In genomic region chr15:23642413-23643044, GRCh38 we compare ENCODE assay signal across 8 cellular contexts. TPM values are rescaled to one million over a fixed set of nuclear protein-coding genes. Genes with fewer than 3 reads are reported as not detected.
A peak's percentile ranks its signal among the peaks of the same experiment; 100 is the strongest.
DNase-seq lines count a peak whose midpoint lies in the region; ATAC-seq and TF ChIP-seq lines count a peak whose summit lies in the region.

No MANE protein-coding gene starts in this region.

- no peaks in the 10 kb centered on the region for H3K9me3 Mint-ChIP-seq in stimulated activated naive CD8-positive, alpha-beta T cell treated with anti-CD3 and anti-CD28 coated beads, Interleukin-15, amount 100 ng/mL, for 72 hours

- H3K4me1 ChIP-seq in liver (ENCODE audit: control insufficient read depth in 4 of 4, insufficient read depth in 4 of 4, low read length in 3 of 4): no peaks in the 10 kb centered on the region

- DNase-seq in AG09309 (ENCODE audit: low read depth): peak; percentile 7
- DNase-seq in GM13977 (ENCODE audit: low spot score): no peak
- peak; percentile 14 for DNase-seq in NCI-H1092 (lab: John Stamatoyannopoulos, UW)
- no peak for DNase-seq in T-helper 17 cell
- DNase-seq in dermis microvascular lymphatic vessel endothelial cell (ENCODE audit: low read depth in 2 of 2): peak; percentile 2 to 46
- DNase-seq in stimulated activated naive CD8-positive, alpha-beta T cell treated with anti-CD3 and anti-CD28 coated beads, Interleukin-15, amount 100 ng/mL, for 72 hours: peak; percentile 16 to 26

- no peak overlapping the region for H3K9ac ChIP-seq in liver (ENCODE audit: low read depth in 1 of 2, low read length in 2 of 2)

- no peaks in the 10 kb centered on the region for H3K36me3 ChIP-seq in liver (ENCODE audit: control insufficient read depth in 4 of 4, insufficient read depth in 3 of 4, low read depth in 1 of 4, low read length in 3 of 4)

- H3K9me3 ChIP-seq in T-helper 17 cell (ENCODE audit: control insufficient read depth, low read length, poor library complexity, severe bottlenecking): no peaks in the 10 kb centered on the region
- H3K9me3 ChIP-seq in liver (ENCODE audit: control insufficient read depth in 4 of 4, low read length in 3 of 4): no peaks in the 10 kb centered on the region

- H3K4me3 ChIP-seq in AG09309 (ENCODE audit: control insufficient read depth, low read depth, low read length): no peak overlapping the region
- H3K4me3 ChIP-seq in liver (ENCODE audit: low read depth in 1 of 3, low read length in 3 of 3): no peak overlapping the region

- peaks cover 0 to 5% (median 0%) of the 10 kb centered on the region in 4 donors for H3K27me3 ChIP-seq in liver (ENCODE audit: control insufficient read depth in 4 of 4, insufficient read depth in 4 of 4, low read length in 3 of 4)

- H3K27ac Mint-ChIP-seq in T-helper 17 cell: no peak overlapping the region
- no peak overlapping the region for H3K27ac Mint-ChIP-seq in stimulated activated naive CD8-positive, alpha-beta T cell treated with anti-CD3 and anti-CD28 coated beads, Interleukin-15, amount 100 ng/mL, for 72 hours

- in situ Hi-C loops in GM13977 (cut with MboI; ENCODE audit: low pct_unique_long_range_greater_than_20kb, low sequenced_read_pairs, unreplicated experiment): no loop called here

- no peak overlapping the region for H3K4me3 Mint-ChIP-seq in T-helper 17 cell
- no peak overlapping the region for H3K4me3 Mint-ChIP-seq in stimulated activated naive CD8-positive, alpha-beta T cell treated with anti-CD3 and anti-CD28 coated beads, Interleukin-15, amount 100 ng/mL, for 72 hours

- peak; percentile 87 to 92 for TF ChIP-seq RAD21 in liver (IDR thresholded peaks at IDR 0.05)

- peaks cover 6% of the 10 kb centered on the region for H3K4me1 Mint-ChIP-seq in T-helper 17 cell
- H3K4me1 Mint-ChIP-seq in stimulated activated naive CD8-positive, alpha-beta T cell treated with anti-CD3 and anti-CD28 coated beads, Interleukin-15, amount 100 ng/mL, for 72 hours: no peaks in the 10 kb centered on the region

- no peaks in the 10 kb centered on the region for H3K36me3 Mint-ChIP-seq in T-helper 17 cell (ENCODE audit: low read depth)

- H3K27ac ChIP-seq in liver (ENCODE audit: low read depth in 1 of 2, low read length in 2 of 2): no peak overlapping the region

- 13% methylated on average over 13 of the region's 13 CpGs for WGBS in liver

- ATAC-seq in T-helper 17 cell: peak; percentile 54
- peak; percentile 42 for ATAC-seq in stimulated activated naive CD8-positive, alpha-beta T cell treated with anti-CD3 and anti-CD28 coated beads, Interleukin-15, amount 100 ng/mL, for 72 hours
- no peak for ATAC-seq in GM21447 (IDR thresholded peaks at IDR 0.05; ENCODE audit: unreplicated experiment)

- TF ChIP-seq CTCF in AG09309 (IDR thresholded peaks at IDR 0.05; ENCODE audit: control insufficient read depth, insufficient read depth, low read depth, low read length, missing control alignments): peak; percentile 77
- peak; percentile 55 for TF ChIP-seq CTCF in GM13977 (IDR thresholded peaks at IDR 0.05; ENCODE audit: extremely low read depth, insufficient read depth, missing control alignments)
- peak; percentile 86 for TF ChIP-seq CTCF in liver (IDR thresholded peaks at IDR 0.05; ENCODE audit: low read depth, low read length, missing input control)

- peaks cover 20% of the 10 kb centered on the region for H3K27me3 Mint-ChIP-seq in T-helper 17 cell
- H3K27me3 Mint-ChIP-seq in stimulated activated naive CD8-positive, alpha-beta T cell treated with anti-CD3 and anti-CD28 coated beads, Interleukin-15, amount 100 ng/mL, for 72 hours: peaks cover 23% of the 10 kb centered on the region

TF ChIP-seq in liver, 16 proteins besides CTCF, POLR2A, EP300 and RAD21:
- no peak for TF ChIP-seq SP1 (IDR thresholded peaks at IDR 0.05)
- no peak for TF ChIP-seq FOXA2 (IDR thresholded peaks at IDR 0.05)
- no peak for TF ChIP-seq MAX (IDR thresholded peaks at IDR 0.05)
- no peak for TF ChIP-seq YY1 (IDR thresholded peaks at IDR 0.05)
- TF ChIP-seq JUND (IDR thresholded peaks at IDR 0.05): no peak
- TF ChIP-seq HNF4A (conservative IDR thresholded peaks at IDR 0.05): peak in 1 of 2 donors; percentile 17
- TF ChIP-seq NR2F2 (IDR thresholded peaks at IDR 0.05): no peak
- no peak for TF ChIP-seq EGR1 (IDR thresholded peaks at IDR 0.05; ENCODE audit: low read depth in 2 of 2)
- TF ChIP-seq GABPA (IDR thresholded peaks at IDR 0.05 in 1 of 2, conservative IDR thresholded peaks at IDR 0.05 in 1 of 2): no peak
TF ChIP-seq in liver: peak in this region for 1.

RNA-seq across cellular contexts. Expression of gene MAGEL2, which starts 5.1 kb away (rescaled TPM):
- not detected for total RNA-seq in T-helper 17 cell
- total RNA-seq in dermis microvascular lymphatic vessel endothelial cell: not detected in 2 replicates
- total RNA-seq in liver: under 1 TPM; under 0.01 to 0.09 TPM
- polyA plus RNA-seq in liver: under 1 TPM in 1 of 2 donors, not detected in 1; 0.02 TPM

RNA-seq across cellular contexts. Expression of gene NDN, which starts 44.6 kb away (rescaled TPM):
- total RNA-seq in T-helper 17 cell: not detected
- 20.3 and 52.2 TPM in 2 replicates for total RNA-seq in dermis microvascular lymphatic vessel endothelial cell
- total RNA-seq in liver: 10 to 100 TPM in 1 of 2 donors, 1 to 10 TPM in 1; 3.8 to 37.2 TPM
- polyA plus RNA-seq in liver: 1 to 10 TPM; 3.2 to 4.1 TPM

Comparison
In these comparisons a context has a peak if more than half of its experiments do, and no peak if none do; other contexts are left out.
1. DNase-seq: peak in AG09309 (single experiment), NCI-H1092 (single experiment), dermis microvascular lymphatic vessel endothelial cell (2 of 2) and stimulated activated naive CD8-positive, alpha-beta T cell treated with anti-CD3 and anti-CD28 coated beads, Interleukin-15, amount 100 ng/mL, for 72 hours (2 of 2); none in GM13977 (single experiment) and T-helper 17 cell (0 of 3).
2. RNA of gene NDN, which starts 44.6 kb away (total RNA-seq): 3.8 to 37.2 TPM in liver and 20.3 to 52.2 TPM in dermis microvascular lymphatic vessel endothelial cell; not detected in T-helper 17 cell; every median in the first group is over 4 times any median in the second.
3. Peak in every context shown above with its lines, with median percentiles within 50 percentile points of each other: CTCF ChIP-seq.